ENCODE assay signal across 9 cellular contexts in genomic region chr19:15280048-15280725, GRCh38. TPM values are rescaled to one million over a fixed set of nuclear protein-coding genes. Genes with fewer than 3 reads are reported as not detected.
DNase-seq lines count a peak whose midpoint lies in the region; ATAC-seq and TF ChIP-seq lines count a peak whose summit lies in the region.
"Had no signal": no experiment of that assay in that cellular context is flagged by ENCODE, and none has a peak within 500 bp of the region (broad histone marks: within the 10 kb centered on the region; RNA-seq: fewer than 3 reads in every experiment).

No MANE protein-coding gene starts in this region.

- H3K4me3 Mint-ChIP-seq in CD4-positive, CD25-positive, alpha-beta regulatory T cell, result peak overlapping the region in 3 of 4 donors; percentile 34 to 50 (median 44)
- H3K4me3 Mint-ChIP-seq in glutamatergic neuron (ENCODE audit: unreplicated experiment), result peak overlapping the region; percentile 70

- no peaks in the 10 kb centered on the region for H3K27me3 Mint-ChIP-seq in CD4-positive, CD25-positive, alpha-beta regulatory T cell
- H3K27me3 Mint-ChIP-seq in glutamatergic neuron (ENCODE audit: unreplicated experiment), result peaks cover 5% of the 10 kb centered on the region

- DNase-seq in CD4-positive, CD25-positive, alpha-beta regulatory T cell, result no peak
- no peak for DNase-seq in RWPE2 (ENCODE audit: low spot score)
- no peak for DNase-seq in glutamatergic neuron
- DNase-seq in prostate gland (ENCODE audit: low spot score), result no peak
- DNase-seq in medulla oblongata (ENCODE audit: extremely low spot score), result no peak

- H3K36me3 ChIP-seq in CD4-positive, CD25-positive, alpha-beta regulatory T cell (ENCODE audit: control insufficient read depth, insufficient read depth, low read length), result peaks cover 10% of the 10 kb centered on the region
- H3K36me3 ChIP-seq in RWPE2 (ENCODE audit: low read depth) (peaks cover 11% of the 10 kb centered on the region), prostate gland (no peaks in the 10 kb centered on the region)
- H3K36me3 ChIP-seq: colonic mucosa had no signal

- H3K9me3 ChIP-seq in CD4-positive, CD25-positive, alpha-beta regulatory T cell (ENCODE audit: control insufficient read depth in 2 of 2, low read length in 2 of 2), result no peaks in the 10 kb centered on the region
- H3K9me3 ChIP-seq in RWPE2 (ENCODE audit: severe bottlenecking) (no peaks in the 10 kb centered on the region), prostate gland (no peaks in the 10 kb centered on the region)
- H3K9me3 ChIP-seq: colonic mucosa had no signal

- H3K27me3 ChIP-seq in CD4-positive, CD25-positive, alpha-beta regulatory T cell (ENCODE audit: control insufficient read depth, insufficient read depth, low read length), result no peaks in the 10 kb centered on the region
- H3K27me3 ChIP-seq in RWPE2 (ENCODE audit: insufficient read depth, poor library complexity, severe bottlenecking) (no peaks in the 10 kb centered on the region), prostate gland (replicated peaks; ENCODE audit: insufficient read depth) (no peaks in the 10 kb centered on the region)
- H3K27me3 ChIP-seq: colonic mucosa had no signal

- no peak for TF ChIP-seq CTCF in RWPE2 (IDR thresholded peaks at IDR 0.05; ENCODE audit: poor library complexity, severe bottlenecking)
- no peak for TF ChIP-seq CTCF in glutamatergic neuron (IDR thresholded peaks at IDR 0.05; ENCODE audit: partially characterized antibody, unreplicated experiment)
- TF ChIP-seq CTCF in prostate gland (IDR thresholded peaks at IDR 0.05), result no peak

- no peak overlapping the region for H3K4me3 ChIP-seq in CD4-positive, CD25-positive, alpha-beta regulatory T cell (ENCODE audit: low read depth, low read length)
- no peak overlapping the region for H3K4me3 ChIP-seq in RWPE2 (ENCODE audit: severe bottlenecking)
- H3K4me3 ChIP-seq in prostate gland, result no peak overlapping the region
- H3K4me3 ChIP-seq: colonic mucosa had no signal

- H3K4me1 Mint-ChIP-seq in CD4-positive, CD25-positive, alpha-beta regulatory T cell, result peaks cover 18 to 96% (median 66%) of the 10 kb centered on the region in 4 donors
- H3K4me1 Mint-ChIP-seq in glutamatergic neuron (ENCODE audit: low read depth, unreplicated experiment), result peaks cover 66% of the 10 kb centered on the region

- H3K27ac ChIP-seq in CD4-positive, CD25-positive, alpha-beta regulatory T cell (ENCODE audit: insufficient read depth, low read length, poor library complexity, severe bottlenecking), result peak overlapping the region; percentile 8
- H3K27ac ChIP-seq in RWPE2 (ENCODE audit: poor library complexity, severe bottlenecking), result peak overlapping the region; percentile 49
- peak overlapping the region; percentile 55 to 63 for H3K27ac ChIP-seq in prostate gland
- H3K27ac ChIP-seq: colonic mucosa had no signal

- peak overlapping the region in 2 of 3 donors; percentile 85 to 91 for H3K27ac Mint-ChIP-seq in CD4-positive, CD25-positive, alpha-beta regulatory T cell
- peak overlapping the region; percentile 97 for H3K27ac Mint-ChIP-seq in glutamatergic neuron (ENCODE audit: unreplicated experiment)

- no peak for ATAC-seq in CD4-positive, CD25-positive, alpha-beta regulatory T cell (ENCODE audit: low read depth in 2 of 2)
- ATAC-seq in RWPE2 (ENCODE audit: low read depth), result peak; percentile 11; the same call in 1 of the 3 replicates
- no peak for ATAC-seq in HG03439 (IDR thresholded peaks at IDR 0.05; ENCODE audit: unreplicated experiment)
- no peak for ATAC-seq in HG03571 (IDR thresholded peaks at IDR 0.05; ENCODE audit: unreplicated experiment)
- ATAC-seq in HG02571 (IDR thresholded peaks at IDR 0.05; ENCODE audit: unreplicated experiment), result no peak

- peaks cover 3% of the 10 kb centered on the region for H3K36me3 Mint-ChIP-seq in CD4-positive, CD25-positive, alpha-beta regulatory T cell
- H3K36me3 Mint-ChIP-seq in glutamatergic neuron (ENCODE audit: unreplicated experiment), result no peaks in the 10 kb centered on the region

- intact Hi-C loops in prostate gland (cut with DNase I), result no loop called here

- no peak for TF ChIP-seq POLR2A in prostate gland (IDR thresholded peaks at IDR 0.05)

- H3K4me1 ChIP-seq in CD4-positive, CD25-positive, alpha-beta regulatory T cell (ENCODE audit: control insufficient read depth, insufficient read depth, low read length, poor library complexity, severe bottlenecking), result peaks cover 80% of the 10 kb centered on the region
- peaks cover 72% of the 10 kb centered on the region for H3K4me1 ChIP-seq in RWPE2 (ENCODE audit: insufficient read depth, poor library complexity, severe bottlenecking)
- peaks cover 49% of the 10 kb centered on the region for H3K4me1 ChIP-seq in prostate gland (replicated peaks)

- no peaks in the 10 kb centered on the region for H3K9me3 Mint-ChIP-seq in CD4-positive, CD25-positive, alpha-beta regulatory T cell
- H3K9me3 Mint-ChIP-seq in glutamatergic neuron (ENCODE audit: unreplicated experiment), result peaks cover 17% of the 10 kb centered on the region

- WGBS in prostate gland, result 49% methylated on average over 6 of the region's 6 CpGs

RNA-seq across cellular contexts. Expression of gene EPHX3, which starts 47.9 kb away (rescaled TPM):
- total RNA-seq in CD4-positive, CD25-positive, alpha-beta regulatory T cell, result 0.22 TPM
- not detected for polyA plus RNA-seq in CD4-positive, CD25-positive, alpha-beta regulatory T cell
- total RNA-seq in glutamatergic neuron (ENCODE audit: unreplicated experiment) (0.61 TPM), prostate gland (1 to 10 TPM; 1.4 to 1.6 TPM)

RNA-seq across cellular contexts. Expression of gene BRD4, which starts 52.2 kb away (rescaled TPM):
- total RNA-seq in CD4-positive, CD25-positive, alpha-beta regulatory T cell, result 168 TPM
- polyA plus RNA-seq in CD4-positive, CD25-positive, alpha-beta regulatory T cell, result 10 to 100 TPM in 1 of 4 donors, 1 to 10 TPM in 3; 6.6 to 12.4 (median 9.3) TPM
- 162 TPM for total RNA-seq in glutamatergic neuron (ENCODE audit: unreplicated experiment)
- 10 to 100 TPM; 45.6 to 76.0 TPM for total RNA-seq in prostate gland

Comparison
In these comparisons a context has a peak if more than half of its experiments do, and no peak if none do; other contexts are left out.
1. H3K27ac ChIP-seq: peak in every context shown above with its lines; median percentile 59 in prostate gland; 49 in RWPE2; 8 in CD4-positive, CD25-positive, alpha-beta regulatory T cell.